ENCODE assay signal across 9 cellular contexts in genomic region chr10:110311357-110311949, GRCh38. TPM values are rescaled to one million over a fixed set of nuclear protein-coding genes. Genes with fewer than 3 reads are reported as not detected.
DNase-seq lines count a peak whose midpoint lies in the region; ATAC-seq and TF ChIP-seq lines count a peak whose summit lies in the region.
"Had no signal": no experiment of that assay in that cellular context is flagged by ENCODE, and none has a peak within 500 bp of the region (broad histone marks: within the 10 kb centered on the region; RNA-seq: fewer than 3 reads in every experiment).

No MANE protein-coding gene starts in this region.

- H3K36me3 ChIP-seq in MM.1S (replicated peaks; ENCODE audit: insufficient read depth, low read length) = no peaks in the 10 kb centered on the region
- no peaks in the 10 kb centered on the region for H3K36me3 ChIP-seq in colonic mucosa
- no peaks in the 10 kb centered on the region for H3K36me3 ChIP-seq in thoracic aorta
- H3K36me3 ChIP-seq: neutrophil had no signal

- H3K79me2 ChIP-seq in MM.1S (ENCODE audit: low read length) = no peaks in the 10 kb centered on the region

- no peaks in the 10 kb centered on the region for H4K20me1 ChIP-seq in MM.1S (ENCODE audit: insufficient read depth, low read length)

- no peaks in the 10 kb centered on the region for H3F3A ChIP-seq in MM.1S (ENCODE audit: insufficient read depth, low read length)

- no peak overlapping the region for H2AFZ ChIP-seq in MM.1S (ENCODE audit: low read length)

- no peak overlapping the region for H3K9ac ChIP-seq in MM.1S (ENCODE audit: low read length)
- no peak overlapping the region for H3K9ac ChIP-seq in colonic mucosa (ENCODE audit: low read depth in 2 of 2, low read length in 2 of 2)

- H3K9me3 ChIP-seq in MM.1S (replicated peaks; ENCODE audit: insufficient read depth, low read length) (no peaks in the 10 kb centered on the region), colonic mucosa (no peaks in the 10 kb centered on the region), thoracic aorta (no peaks in the 10 kb centered on the region)
- H3K9me3 ChIP-seq: neutrophil had no signal

- H3K4me3 ChIP-seq in AG10803 (ENCODE audit: low read length) = no peak overlapping the region
- H3K4me3 ChIP-seq in MM.1S (ENCODE audit: low read length) = no peak overlapping the region
- H3K4me3 ChIP-seq in colonic mucosa = no peak overlapping the region
- H3K4me3 ChIP-seq in thoracic aorta = no peak overlapping the region

- intact Hi-C loops in colonic mucosa (cut with DNase I) = loop anchor here (2.0 to 5.0 kb wide), 2 partner anchors 235 to 286 kb away; no protein-coding TSS in a partner anchor

- no peaks in the 10 kb centered on the region for H3K9me2 ChIP-seq in MM.1S (replicated peaks; ENCODE audit: insufficient read depth, low read length)

- DNase-seq in AG10803 (ENCODE audit: low read depth) = peak; percentile 56
- DNase-seq in MM.1S = peak; percentile 72
- peak; percentile 21 for DNase-seq in T follicular helper cell (ENCODE audit: low read depth)
- peak; percentile 47 for DNase-seq in colonic mucosa
- peak; percentile 69 to 75 for DNase-seq in lung microvascular endothelial cell (ENCODE audit: low read depth in 2 of 2)
- DNase-seq in thoracic aorta (ENCODE audit: low spot score) = no peak

- H3K27me3 ChIP-seq in MM.1S (replicated peaks; ENCODE audit: insufficient read depth, low read length) = no peaks in the 10 kb centered on the region
- H3K27me3 ChIP-seq in colonic mucosa = no peaks in the 10 kb centered on the region
- no peaks in the 10 kb centered on the region for H3K27me3 ChIP-seq in thoracic aorta (replicated peaks; ENCODE audit: insufficient read depth)
- H3K27me3 ChIP-seq: neutrophil had no signal

- H3K4me1 ChIP-seq in MM.1S (ENCODE audit: low read length) (peaks cover 16% of the 10 kb centered on the region; the same call in 1 of the 2 replicates), colonic mucosa (no peaks in the 10 kb centered on the region), thoracic aorta (ENCODE audit: control insufficient read depth in 1 of 2, low read depth in 2 of 2) (no peaks in the 10 kb centered on the region)

- TF ChIP-seq CTCF in AG10803 (conservative IDR thresholded peaks at IDR 0.05; ENCODE audit: low read length) = peak; percentile 81
- peak; percentile 70 for TF ChIP-seq CTCF in GM12872 (IDR thresholded peaks at IDR 0.05; ENCODE audit: insufficient read depth, low read depth, low read length)
- TF ChIP-seq CTCF in MM.1S (IDR thresholded peaks at IDR 0.05; ENCODE audit: low read length) = peak; percentile 72
- TF ChIP-seq CTCF in colonic mucosa (IDR thresholded peaks at IDR 0.05) = peak; percentile 65
- peak; percentile 41 for TF ChIP-seq CTCF in thoracic aorta (IDR thresholded peaks at IDR 0.05)

- no peak for ATAC-seq in thoracic aorta (ENCODE audit: insufficient number of reproducible peaks, low FRiP score, low read depth)
- no peak for ATAC-seq in HG03108 (IDR thresholded peaks at IDR 0.05; ENCODE audit: unreplicated experiment)

- peak overlapping the region; percentile 12; the same call in 1 of the 2 replicates for H3K4me2 ChIP-seq in MM.1S (ENCODE audit: low read depth, low read length)

- H3K27ac ChIP-seq in MM.1S (ENCODE audit: low read length) (no peak overlapping the region), colonic mucosa (no peak overlapping the region), thoracic aorta (no peak overlapping the region)
- H3K27ac ChIP-seq: neutrophil had no signal

RNA-seq across cellular contexts. Expression of gene SMNDC1, which starts 6.7 kb away (rescaled TPM):
- total RNA-seq in colonic mucosa (10 to 100 TPM; 24.8 to 32.1 TPM), lung microvascular endothelial cell (4.4 and 6.3 TPM in 2 replicates), thoracic aorta (10 to 100 TPM in 1 of 2 donors, 1 to 10 TPM in 1; 7.2 to 18.6 TPM)
